ENCODE assay signal across 19 cellular contexts in genomic region chr22:33565580-33565995, GRCh38.
DNase-seq lines count a peak whose midpoint lies in the region; ATAC-seq, FAIRE-seq and TF ChIP-seq lines count a peak whose summit lies in the region.
"Had no signal": no experiment of that assay in that cellular context is flagged by ENCODE, and none has a peak within 500 bp of the region (broad histone marks: within the 10 kb centered on the region; RNA-seq: fewer than 3 reads in every experiment).

No MANE protein-coding gene starts in this region.

- H3K27ac Mint-ChIP-seq in activated naive CD4-positive, alpha-beta T cell treated with anti-CD3 and anti-CD28 coated beads, Interleukin-2, amount 50 U/mL, for 72 hours = peak overlapping the region in 1 of 2 donors; percentile 46
- H3K27ac Mint-ChIP-seq in activated naive CD4-positive, alpha-beta T cell treated with anti-CD3 and anti-CD28 coated beads, Interleukin-2, amount 10 ng/mL, durations not matched to agents 7 days and 5 days = no peak overlapping the region
- H3K27ac Mint-ChIP-seq: activated naive CD8-positive, alpha-beta T cell treated with anti-CD3 and anti-CD28 coated beads, Interleukin-2, amount 10 ng/mL, durations not matched to agents 7 days and 5 days; endodermal cell; natural killer cell had no signal

- no peaks in the 10 kb centered on the region for H3K4me1 ChIP-seq in tibial nerve

- TF ChIP-seq POLR2A in tibial nerve (IDR thresholded peaks at IDR 0.05) = no peak

- DNase-seq in activated naive CD4-positive, alpha-beta T cell treated with anti-CD3 and anti-CD28 coated beads, Interleukin-2, amount 50 U/mL, for 72 hours (ENCODE audit: low spot score in 2 of 2) = peak in 1 of 2 donors; percentile 13
- DNase-seq in activated naive CD4-positive, alpha-beta T cell treated with anti-CD3 and anti-CD28 coated beads, Interleukin-2, amount 10 ng/mL, durations not matched to agents 7 days and 5 days = no peak
- DNase-seq in NCI-H146 (lab: John Stamatoyannopoulos, UW) (peak; percentile 60), bronchial epithelial cell (ENCODE audit: low read depth) (no peak), urothelium cell line (ENCODE audit: low spot score) (no peak), tibial nerve (ENCODE audit: low spot score in 2 of 2) (no peak), frontal cortex (ENCODE audit: low spot score in 2 of 2) (no peak), NOMO-1 treated with dmso at 0.1 percent for 144 hours (lab: John Stamatoyannopoulos, UW; ENCODE audit: unreplicated experiment) (no peak)
- DNase-seq: activated naive CD8-positive, alpha-beta T cell treated with anti-CD3 and anti-CD28 coated beads, Interleukin-2, amount 10 ng/mL, durations not matched to agents 7 days and 5 days; central memory CD4-positive, alpha-beta T cell; COR-L47; endodermal cell; natural killer cell; NCI-H446; OCI-M1; psoas muscle had no signal

- no peaks in the 10 kb centered on the region for H3K9me3 ChIP-seq in tibial nerve
- H3K9me3 ChIP-seq: psoas muscle, thoracic aorta had no signal

- WGBS in tibial nerve, 2 donors = 92 to 93% methylated on average over 7 of the region's 7 CpGs

- H3K36me3 ChIP-seq in bronchial epithelial cell (ENCODE audit: control insufficient read depth, insufficient read depth, low read length) (no peaks in the 10 kb centered on the region), tibial nerve (peaks cover 0 to 11% (median 0%) of the 10 kb centered on the region in 3 donors)
- H3K36me3 ChIP-seq: thoracic aorta had no signal

- no peak overlapping the region for H3K27ac ChIP-seq in tibial nerve
- H3K27ac ChIP-seq: psoas muscle, thoracic aorta had no signal

- CTCF ChIA-PET in activated naive CD4-positive, alpha-beta T cell treated with anti-CD3 and anti-CD28 coated beads, Interleukin-2, amount 10 ng/mL, durations not matched to agents 7 days and 5 days (lab: Charles Lee) = no interaction called here

- no peak overlapping the region for H3K4me3 Mint-ChIP-seq in activated naive CD4-positive, alpha-beta T cell treated with anti-CD3 and anti-CD28 coated beads, Interleukin-2, amount 10 ng/mL, durations not matched to agents 7 days and 5 days
- H3K4me3 Mint-ChIP-seq: activated naive CD8-positive, alpha-beta T cell treated with anti-CD3 and anti-CD28 coated beads, Interleukin-2, amount 10 ng/mL, durations not matched to agents 7 days and 5 days; endodermal cell; natural killer cell had no signal

- TF ChIP-seq CTCF in bronchial epithelial cell (IDR thresholded peaks at IDR 0.05; ENCODE audit: insufficient read depth, low read length, severe bottlenecking) (no peak), tibial nerve (IDR thresholded peaks at IDR 0.05) (no peak)

- TF ChIP-seq EP300 in tibial nerve (IDR thresholded peaks at IDR 0.05) = no peak

- H3K9me3 Mint-ChIP-seq in activated naive CD4-positive, alpha-beta T cell treated with anti-CD3 and anti-CD28 coated beads, Interleukin-2, amount 50 U/mL, for 72 hours = peaks cover 0 to 5% of the 10 kb centered on the region in 2 donors
- peaks cover 19% of the 10 kb centered on the region for H3K9me3 Mint-ChIP-seq in activated naive CD4-positive, alpha-beta T cell treated with anti-CD3 and anti-CD28 coated beads, Interleukin-2, amount 10 ng/mL, durations not matched to agents 7 days and 5 days
- H3K9me3 Mint-ChIP-seq: endodermal cell, natural killer cell had no signal

- peaks cover 14% of the 10 kb centered on the region for H3K4me1 Mint-ChIP-seq in activated naive CD4-positive, alpha-beta T cell treated with anti-CD3 and anti-CD28 coated beads, Interleukin-2, amount 10 ng/mL, durations not matched to agents 7 days and 5 days

- ATAC-seq in activated naive CD4-positive, alpha-beta T cell treated with anti-CD3 and anti-CD28 coated beads, Interleukin-2, amount 50 U/mL, for 72 hours = peak; percentile 79 to 92
- ATAC-seq: natural killer cell, SK-N-SH treated with all-trans-retinoic acid at 6 μM for 48 hours had no signal

- H3K4me3 ChIP-seq in bronchial epithelial cell (ENCODE audit: low read depth, low read length) = no peak overlapping the region
- H3K4me3 ChIP-seq in tibial nerve = no peak overlapping the region
- H3K4me3 ChIP-seq: psoas muscle, thoracic aorta had no signal

- H3K27me3 Mint-ChIP-seq in activated naive CD4-positive, alpha-beta T cell treated with anti-CD3 and anti-CD28 coated beads, Interleukin-2, amount 10 ng/mL, durations not matched to agents 7 days and 5 days = no peaks in the 10 kb centered on the region

- FAIRE-seq in bronchial epithelial cell (lab: Jason Lieb, UNC) (peak; percentile 94), urothelium cell line (lab: Jason Lieb, UNC) (peak; percentile 70), frontal cortex (lab: Jason Lieb, UNC) (no peak)
- FAIRE-seq: G401.6 had no signal

- peaks cover 0 to 12% of the 10 kb centered on the region in 2 donors for H3K36me3 Mint-ChIP-seq in activated naive CD4-positive, alpha-beta T cell treated with anti-CD3 and anti-CD28 coated beads, Interleukin-2, amount 50 U/mL, for 72 hours
- H3K36me3 Mint-ChIP-seq in activated naive CD4-positive, alpha-beta T cell treated with anti-CD3 and anti-CD28 coated beads, Interleukin-2, amount 10 ng/mL, durations not matched to agents 7 days and 5 days = no peaks in the 10 kb centered on the region
- H3K36me3 Mint-ChIP-seq: activated naive CD8-positive, alpha-beta T cell treated with anti-CD3 and anti-CD28 coated beads, Interleukin-2, amount 10 ng/mL, durations not matched to agents 7 days and 5 days; natural killer cell had no signal

- H3K27me3 ChIP-seq in bronchial epithelial cell (ENCODE audit: control insufficient read depth, insufficient read depth, low read length) (no peaks in the 10 kb centered on the region), tibial nerve (no peaks in the 10 kb centered on the region)
